10 cellular contexts compared by ENCODE assay signal in genomic region chr11:123064268-123064657, GRCh38. TPM values are rescaled to one million over a fixed set of nuclear protein-coding genes. Genes with fewer than 3 reads are reported as not detected.
DNase-seq lines count a peak whose midpoint lies in the region; ATAC-seq, FAIRE-seq and TF ChIP-seq lines count a peak whose summit lies in the region.
"Had no signal": no experiment of that assay in that cellular context is flagged by ENCODE, and none has a peak within 500 bp of the region (broad histone marks: within the 10 kb centered on the region; RNA-seq: fewer than 3 reads in every experiment).

No MANE protein-coding gene starts in this region.

- no peak overlapping the region for H3K18ac ChIP-seq in neuronal stem cell (ENCODE audit: low read length)

- TF ChIP-seq CTCF in heart right ventricle (IDR thresholded peaks at IDR 0.05): no peak
- no peak for TF ChIP-seq CTCF in K562 (IDR thresholded peaks at IDR 0.05 in 2 of 3, conservative IDR thresholded peaks at IDR 0.05 in 1 of 3; ENCODE audit: insufficient read depth in 2 of 3, low read depth in 1 of 3, low read length in 3 of 3)
- TF ChIP-seq CTCF in upper lobe of right lung (IDR thresholded peaks at IDR 0.05): no peak

- H3K9me3 ChIP-seq in heart right ventricle: no peaks in the 10 kb centered on the region
- no peaks in the 10 kb centered on the region for H3K9me3 ChIP-seq in K562 (replicated peaks; ENCODE audit: control insufficient read depth, insufficient read depth, low read depth, low read length)
- H3K9me3 ChIP-seq in mucosa of rectum (ENCODE audit: control insufficient read depth in 2 of 2, low read length in 2 of 2): no peaks in the 10 kb centered on the region
- H3K9me3 ChIP-seq in upper lobe of right lung: no peaks in the 10 kb centered on the region
- no peaks in the 10 kb centered on the region for H3K9me3 ChIP-seq in neuronal stem cell (replicated peaks in 1 of 2; ENCODE audit: control insufficient read depth in 2 of 2, insufficient read depth in 1 of 2, low read depth in 1 of 2, low read length in 2 of 2)

- no peak overlapping the region for H2BK5ac ChIP-seq in neuronal stem cell (ENCODE audit: low read length)

- H2AK5ac ChIP-seq in neuronal stem cell (ENCODE audit: low read depth, low read length): no peak overlapping the region

- no peaks in the 10 kb centered on the region for H3K9me1 ChIP-seq in K562 (ENCODE audit: control insufficient read depth, insufficient read depth, low read length)

- intact Hi-C loops in heart right ventricle (cut with DNase I) (loop anchor here in 1 of 10 donors (5.0 kb wide), 1 partner anchor 38 kb away; no protein-coding TSS in a partner anchor), left ventricle myocardium superior (cut with micrococcal nuclease) (no loop called here), K562 (cut with micrococcal nuclease) (no loop called here), upper lobe of right lung (cut with DNase I) (no loop called here)

- H3K23ac ChIP-seq in neuronal stem cell (ENCODE audit: low read depth, low read length, poor library complexity): no peak overlapping the region

- FAIRE-seq in K562 (lab: Jason Lieb, UNC): no peak
- FAIRE-seq: endometrium had no signal

- WGBS in heart right ventricle, 2 donors: 17 to 26% methylated on average over 6 of the region's 6 CpGs
- 20% methylated on average over 6 of the region's 6 CpGs for WGBS in K562 (ENCODE audit: insufficient coverage, low coverage, missing lambda C conversion rate)
- no CpG with 5 or more reads among the region's 6 CpGs for WGBS in neuronal stem cell (ENCODE audit: extremely low coverage in 2 of 2, insufficient read length in 2 of 2, insufficient replicate concordance in 1 of 2), 2 donors

- no peak overlapping the region for H2BK12ac ChIP-seq in neuronal stem cell (ENCODE audit: low read length)

- CTCF ChIA-PET in K562 (lab: Yijun Ruan, JAX; ENCODE audit: low intra/inter-chr PET ratio): no interaction called here

- H3K79me1 ChIP-seq in neuronal stem cell (ENCODE audit: low read depth, low read length): no peaks in the 10 kb centered on the region

- H3K27me3 ChIP-seq in heart right ventricle (no peaks in the 10 kb centered on the region), K562 (ENCODE audit: control insufficient read depth in 2 of 2, insufficient read depth in 2 of 2, low read length in 2 of 2) (no peaks in the 10 kb centered on the region), mucosa of rectum (ENCODE audit: control insufficient read depth in 2 of 2, insufficient read depth in 2 of 2, low read length in 2 of 2) (no peaks in the 10 kb centered on the region), upper lobe of right lung (no peaks in the 10 kb centered on the region), neuronal stem cell (ENCODE audit: control insufficient read depth in 3 of 3, insufficient read depth in 3 of 3, low read depth in 1 of 3, low read length in 3 of 3) (no peaks in the 10 kb centered on the region)

- peak overlapping the region; percentile 99 to 100 (median 100) for H3K27ac ChIP-seq in heart right ventricle
- H3K27ac ChIP-seq in K562 (ENCODE audit: extremely low read depth, low read depth, low read length): peak overlapping the region; percentile 100
- H3K27ac ChIP-seq in mucosa of rectum (ENCODE audit: low read depth in 2 of 2, low read length in 2 of 2): peak overlapping the region; percentile 100
- H3K27ac ChIP-seq in upper lobe of right lung: peak overlapping the region; percentile 100
- H3K27ac ChIP-seq in neuronal stem cell (replicated peaks; ENCODE audit: low read length): no peak overlapping the region

- POLR2A ChIA-PET in K562 (lab: Yijun Ruan, JAX): no interaction called here

- no peak overlapping the region for H4K91ac ChIP-seq in neuronal stem cell (ENCODE audit: low read depth, low read length, poor library complexity)

- H2BK120ac ChIP-seq in neuronal stem cell (ENCODE audit: low read depth, low read length): no peak overlapping the region

- no peak overlapping the region for H3K14ac ChIP-seq in neuronal stem cell (ENCODE audit: low read length)

- peaks cover 0 to 23% (median 11%) of the 10 kb centered on the region in 9 donors for H3K36me3 ChIP-seq in heart right ventricle
- peaks cover 27% of the 10 kb centered on the region for H3K36me3 ChIP-seq in K562 (ENCODE audit: control insufficient read depth, insufficient read depth, low read length)
- peaks cover 16 to 18% of the 10 kb centered on the region in 2 donors for H3K36me3 ChIP-seq in mucosa of rectum (ENCODE audit: control insufficient read depth in 2 of 2, insufficient read depth in 2 of 2, low read length in 2 of 2)
- peaks cover 21% of the 10 kb centered on the region for H3K36me3 ChIP-seq in upper lobe of right lung
- H3K36me3 ChIP-seq in neuronal stem cell (replicated peaks in 1 of 2; ENCODE audit: control insufficient read depth in 2 of 2, insufficient read depth in 2 of 2, low read length in 2 of 2): peaks cover 12 to 25% of the 10 kb centered on the region in 2 donors

- H3K9ac ChIP-seq in K562 (ENCODE audit: insufficient read depth in 1 of 2, low read depth in 2 of 2, low read length in 2 of 2): peak overlapping the region in 1 of 2 experiments; percentile 100; a peak in 2 of 4 replicates
- H3K9ac ChIP-seq in mucosa of rectum (ENCODE audit: low read depth in 1 of 2, low read length in 2 of 2): peak overlapping the region; percentile 88 to 99
- H3K9ac ChIP-seq in neuronal stem cell (ENCODE audit: low read depth, low read length, poor library complexity): no peak overlapping the region

- H3K4me2 ChIP-seq in K562 (ENCODE audit: insufficient read depth, low read length) (peak overlapping the region; percentile 98), neuronal stem cell (ENCODE audit: insufficient read depth, low read length, poor library complexity, severe bottlenecking) (no peak overlapping the region)

- TF ChIP-seq POLR2A in K562 (conservative IDR thresholded peaks at IDR 0.05): no peak

- no TSS peak for BruUV-seq in K562 (replicated peaks; lab: Mats Ljungman, UMichigan)

- peaks cover 2 to 58% (median 35%) of the 10 kb centered on the region in 9 donors for H3K4me1 ChIP-seq in heart right ventricle
- H3K4me1 ChIP-seq in K562 (replicated peaks in 1 of 2; ENCODE audit: control insufficient read depth in 2 of 2, insufficient read depth in 2 of 2, low read length in 2 of 2): peaks cover 3 to 7% of the 10 kb centered on the region in 2 experiments; a peak in 3 of 5 replicates
- peaks cover 24 to 28% of the 10 kb centered on the region in 2 donors for H3K4me1 ChIP-seq in mucosa of rectum (ENCODE audit: control insufficient read depth in 2 of 2, insufficient read depth in 2 of 2, low read length in 2 of 2)
- H3K4me1 ChIP-seq in upper lobe of right lung: peaks cover 26% of the 10 kb centered on the region
- peaks cover 3 to 19% of the 10 kb centered on the region in 2 donors for H3K4me1 ChIP-seq in neuronal stem cell (ENCODE audit: control insufficient read depth in 2 of 2, insufficient read depth in 1 of 2, low read depth in 1 of 2, low read length in 2 of 2)

- in situ Hi-C loops in K562 (cut with MboI): no loop called here

- H3K4ac ChIP-seq in neuronal stem cell (ENCODE audit: low read length): no peak overlapping the region

- H4K20me1 ChIP-seq in K562 (replicated peaks; ENCODE audit: control insufficient read depth, insufficient read depth, low read length): peaks cover 23% of the 10 kb centered on the region

- H3K4me3 ChIP-seq in heart right ventricle: peak overlapping the region in 6 of 10 donors; percentile 76 to 96 (median 84)
- peak overlapping the region; percentile 89; the same call in 1 of the 2 replicates for H3K4me3 ChIP-seq in K562
- H3K4me3 ChIP-seq in mucosa of rectum (ENCODE audit: low read length in 2 of 2): peak overlapping the region; percentile 26 to 97
- peak overlapping the region; percentile 94 for H3K4me3 ChIP-seq in upper lobe of right lung
- peak overlapping the region in 1 of 2 donors; percentile 98 for H3K4me3 ChIP-seq in neuronal stem cell (ENCODE audit: low read length in 2 of 2)

- TF ChIP-seq EP300 in K562 (IDR thresholded peaks at IDR 0.05; ENCODE audit: low read length): no peak

- H2BK15ac ChIP-seq in neuronal stem cell (ENCODE audit: low read length): no peak overlapping the region

- ATAC-seq in heart right ventricle (no peak), left ventricle myocardium superior (no peak), K562 (no peak), upper lobe of right lung (no peak)

- TF ChIP-seq RAD21 in K562 (CRISPR knock-in tag; conservative IDR thresholded peaks at IDR 0.05 in 1 of 2, IDR thresholded peaks at IDR 0.05 in 1 of 2): no peak

- H2AFZ ChIP-seq in K562 (ENCODE audit: low read depth, low read length) (no peak overlapping the region), neuronal stem cell (ENCODE audit: low read length) (no peak overlapping the region)

- no peak for DNase-seq in heart right ventricle
- no peak for DNase-seq in left ventricle myocardium superior
- no peak for DNase-seq in K562 (ENCODE audit: extremely low read depth in 1 of 4, low spot score in 3 of 4)
- no peak for DNase-seq in upper lobe of right lung
- no peak for DNase-seq in neuronal stem cell (ENCODE audit: low spot score)
- DNase-seq in HK-2 (ENCODE audit: unreplicated experiment): no peak
- no peak for DNase-seq in NCI-H345 (lab: John Stamatoyannopoulos, UW)
- DNase-seq: DMS53 had no signal

- H3K79me2 ChIP-seq in K562 (ENCODE audit: control insufficient read depth, insufficient read depth, low read length): peaks cover 55% of the 10 kb centered on the region

- H4K8ac ChIP-seq in neuronal stem cell (ENCODE audit: low read depth, low read length): no peak overlapping the region

RNA-seq across cellular contexts. Expression of gene HSPA8, which starts 2.3 kb away (rescaled TPM):
- 1,000 to 10,000 TPM in 7 of 10 donors, 100 to 1,000 TPM in 3; 700 to 1,440 (median 1,139) TPM for total RNA-seq in heart right ventricle
- 100 to 1,000 TPM in 1 of 2 donors, 10 to 100 TPM in 1; 52.9 to 860 TPM for polyA plus RNA-seq in heart right ventricle
- total RNA-seq in left ventricle myocardium superior: 1,352 TPM
- total RNA-seq in K562 (2011; cell fraction: chromatin; rRNA removed; ENCODE audit: low replicate concordance): 922 and 1,034 TPM in 2 replicates
- total RNA-seq in K562 (2011; cell fraction: nucleolus; rRNA removed): 638 and 697 TPM in 2 replicates
- total RNA-seq in K562 (2011; cell fraction: nucleoplasm; rRNA removed): 726 and 788 TPM in 2 replicates
- 1,997 and 2,012 TPM in 2 replicates for total RNA-seq in K562 (2014; rRNA removed)
- 3,028 and 3,355 TPM in 2 replicates for total RNA-seq in K562 (2014; rRNA removed; fragmentation: Illumina TruSeq; extraction: Trizol)
- 3,824 and 3,966 TPM in 2 replicates for total RNA-seq in K562 (2015; rRNA removed; fragmentation: Illumina TruSeq; extraction: Trizol)
- 1,725 and 2,194 TPM in 2 replicates for total RNA-seq in K562 (2021)
- 2,026 and 3,646 TPM in 2 replicates for polyA plus RNA-seq in K562 (2011; rRNA removed)
- polyA plus RNA-seq in K562 (2011; cell fraction: cytosol; rRNA removed): 1,629 and 2,064 TPM in 2 replicates
- 1,239 and 1,514 TPM in 2 replicates for polyA plus RNA-seq in K562 (2011; cell fraction: nucleus; rRNA removed)
- polyA plus RNA-seq in K562 (2012): 1,190 and 3,517 TPM in 2 replicates
- 2,832 and 3,374 TPM in 2 replicates for polyA plus RNA-seq in K562 (2014; fragmentation: Illumina TruSeq; extraction: Trizol)
- polyA plus RNA-seq in K562 (2014; fragmentation: Nextera tagmentation; extraction: Ambion mirVana): 1,000 to 10,000 TPM; 1,250 to 2,773 TPM
- 1,654 and 2,779 TPM in 2 replicates for polyA plus RNA-seq in K562 (2014; rRNA removed)
- 4,618 and 6,754 TPM in 2 replicates for polyA minus RNA-seq in K562 (2011; rRNA and poly(A)+ RNA removed)
- 801 and 1,496 TPM in 2 replicates for polyA minus RNA-seq in K562 (2011; cell fraction: cytosol; rRNA and poly(A)+ RNA removed)
- polyA minus RNA-seq in K562 (2011; cell fraction: nucleus; rRNA and poly(A)+ RNA removed): 597 and 894 TPM in 2 replicates
- 840 TPM for total RNA-seq in upper lobe of right lung
- polyA plus RNA-seq in neuronal stem cell (2013, experiment 1 of 2): 406 TPM
- polyA plus RNA-seq in neuronal stem cell (2013, experiment 2 of 2): 401 TPM
